Comparison of ENCODE assay signal across 16 cellular contexts in genomic region chr16:73063854-73064226, GRCh38. TPM values are rescaled to one million over a fixed set of nuclear protein-coding genes. Genes with fewer than 3 reads are reported as not detected.
DNase-seq lines count a peak whose midpoint lies in the region; ATAC-seq and TF ChIP-seq lines count a peak whose summit lies in the region.
"Had no signal": no experiment of that assay in that cellular context is flagged by ENCODE, and none has a peak within 500 bp of the region (broad histone marks: within the 10 kb centered on the region; RNA-seq: fewer than 3 reads in every experiment).

No MANE protein-coding gene starts in this region.

- H3K4me3 Mint-ChIP-seq in chondrocyte (ENCODE audit: unreplicated experiment): peak overlapping the region; percentile 66
- H3K4me3 Mint-ChIP-seq: activated CD4-positive, alpha-beta memory T cell treated with anti-CD3 and anti-CD28 coated beads, Interleukin-2, amount 10 ng/mL, durations not matched to agents 7 days and 5 days; activated naive CD4-positive, alpha-beta T cell treated with anti-CD3 and anti-CD28 coated beads, Interleukin-2, amount 50 U/mL, for 24 hours; T-helper 1 cell treated with Interleukin-12 subunit alpha and Interleukin-12 subunit beta and Interleukin-4 antibody, amounts not matched to agents 30 μg/mL and 1 μg/mL, for 36 hours had no signal

- DNase-seq in chondrocyte (ENCODE audit: low spot score) (no peak), lower lobe of right lung (no peak), NCI-H748 treated with DMSO at 0.1 percent for 48 hours (lab: John Stamatoyannopoulos, UW) (no peak), AML-193 (lab: John Stamatoyannopoulos, UW) (no peak)
- DNase-seq in stimulated activated CD4-positive, alpha-beta T cell treated with anti-CD3 and anti-CD28 coated beads, Interleukin-2, amount 100 ng/mL, for 24 hours: no peak
- DNase-seq: activated CD4-positive, alpha-beta memory T cell treated with anti-CD3 and anti-CD28 coated beads, Interleukin-2, amount 10 ng/mL, durations not matched to agents 7 days and 5 days; DMS79; NCI-H2171; OCI-M1; stimulated activated CD4-positive, alpha-beta T cell treated with anti-CD3 and anti-CD28 coated beads, Interleukin-1b, Interleukin-23, amount 100 ng/mL, for 48 hours; stimulated activated naive CD4-positive, alpha-beta T cell had no signal

- intact Hi-C loops in lower lobe of right lung (cut with DNase I): no loop called here

- H3K27me3 Mint-ChIP-seq in chondrocyte (ENCODE audit: low read depth): no peaks in the 10 kb centered on the region

- no peak overlapping the region for H3K9ac ChIP-seq in HUES6 (ENCODE audit: low read length)
- no peak overlapping the region for H3K9ac ChIP-seq in stomach smooth muscle (ENCODE audit: low read length in 2 of 2)

- H3K4me1 Mint-ChIP-seq in chondrocyte (ENCODE audit: low read depth): peaks cover 95% of the 10 kb centered on the region

- peaks cover 3% of the 10 kb centered on the region for H3K36me3 Mint-ChIP-seq in chondrocyte (ENCODE audit: low read depth)
- H3K36me3 Mint-ChIP-seq: activated naive CD4-positive, alpha-beta T cell treated with anti-CD3 and anti-CD28 coated beads, Interleukin-2, amount 50 U/mL, for 24 hours had no signal

- H3K4me1 ChIP-seq in HUES6 (ENCODE audit: control insufficient read depth, insufficient read depth, low read length) (peaks cover 82% of the 10 kb centered on the region), lower lobe of right lung (peaks cover 47% of the 10 kb centered on the region), stomach smooth muscle (ENCODE audit: control insufficient read depth, insufficient read depth, low read length) (peaks cover 46% of the 10 kb centered on the region)

- no peaks in the 10 kb centered on the region for H3K9me3 Mint-ChIP-seq in chondrocyte (ENCODE audit: low read depth)
- H3K9me3 Mint-ChIP-seq: activated CD4-positive, alpha-beta memory T cell treated with anti-CD3 and anti-CD28 coated beads, Interleukin-2, amount 10 ng/mL, durations not matched to agents 7 days and 5 days; activated naive CD4-positive, alpha-beta T cell treated with anti-CD3 and anti-CD28 coated beads, Interleukin-2, amount 50 U/mL, for 24 hours; T-helper 1 cell treated with Interleukin-12 subunit alpha and Interleukin-12 subunit beta and Interleukin-4 antibody, amounts not matched to agents 30 μg/mL and 1 μg/mL, for 36 hours had no signal

- H3K4me3 ChIP-seq in HUES6 (ENCODE audit: low read depth, low read length) (peak overlapping the region; percentile 36), lower lobe of right lung (peak overlapping the region; percentile 40), stomach smooth muscle (ENCODE audit: low read length in 2 of 2) (no peak overlapping the region)

- H3K27ac ChIP-seq in HUES6 (ENCODE audit: low read depth, low read length) (no peak overlapping the region), lower lobe of right lung (peak overlapping the region; percentile 53), stomach smooth muscle (ENCODE audit: low read length) (peak overlapping the region; percentile 24)

- no peak for TF ChIP-seq CTCF in chondrocyte (IDR thresholded peaks at IDR 0.05)
- no peak for TF ChIP-seq CTCF in lower lobe of right lung (IDR thresholded peaks at IDR 0.05)

- H3K27me3 ChIP-seq in HUES6 (ENCODE audit: control insufficient read depth, insufficient read depth, low read length) (peaks cover 100% of the 10 kb centered on the region), lower lobe of right lung (ENCODE audit: low read depth) (peaks cover 64% of the 10 kb centered on the region), stomach smooth muscle (ENCODE audit: control insufficient read depth in 1 of 2, insufficient read depth in 2 of 2, low read length in 2 of 2) (no peaks in the 10 kb centered on the region)

- H3K27ac Mint-ChIP-seq in chondrocyte (ENCODE audit: unreplicated experiment): peak overlapping the region; percentile 100
- H3K27ac Mint-ChIP-seq: activated CD4-positive, alpha-beta memory T cell treated with anti-CD3 and anti-CD28 coated beads, Interleukin-2, amount 10 ng/mL, durations not matched to agents 7 days and 5 days; activated naive CD4-positive, alpha-beta T cell treated with anti-CD3 and anti-CD28 coated beads, Interleukin-2, amount 50 U/mL, for 24 hours; T-helper 1 cell treated with Interleukin-12 subunit alpha and Interleukin-12 subunit beta and Interleukin-4 antibody, amounts not matched to agents 30 μg/mL and 1 μg/mL, for 36 hours had no signal

- ATAC-seq in lower lobe of right lung (no peak), GM21390 (IDR thresholded peaks at IDR 0.05; ENCODE audit: unreplicated experiment) (no peak)

- H3K36me3 ChIP-seq in HUES6 (ENCODE audit: control insufficient read depth, insufficient read depth, low read length): no peaks in the 10 kb centered on the region
- no peaks in the 10 kb centered on the region for H3K36me3 ChIP-seq in lower lobe of right lung
- no peaks in the 10 kb centered on the region for H3K36me3 ChIP-seq in stomach smooth muscle (ENCODE audit: control insufficient read depth in 2 of 2, insufficient read depth in 2 of 2, low read length in 2 of 2)

- H3K9me3 ChIP-seq in HUES6 (ENCODE audit: control insufficient read depth, insufficient read depth, low read depth, low read length) (no peaks in the 10 kb centered on the region), lower lobe of right lung (no peaks in the 10 kb centered on the region), stomach smooth muscle (ENCODE audit: control insufficient read depth in 2 of 2, low read length in 2 of 2) (no peaks in the 10 kb centered on the region)

RNA-seq across cellular contexts. Expression of gene ZFHX3, which starts 15.9 kb away (rescaled TPM):
- total RNA-seq in chondrocyte: 74.4 to 91.0 TPM (median 86.8 TPM) in 3 replicates
- 29.3 TPM for total RNA-seq in lower lobe of right lung

Comparison
In these comparisons a context has a peak if more than half of its experiments do, and no peak if none do; other contexts are left out.
1. H3K4me3 ChIP-seq: peak in HUES6 (single experiment) and lower lobe of right lung (single experiment); none in stomach smooth muscle (0 of 2).